Comparison of ENCODE assay signal across 17 cellular contexts in the genomic region with DNA sequence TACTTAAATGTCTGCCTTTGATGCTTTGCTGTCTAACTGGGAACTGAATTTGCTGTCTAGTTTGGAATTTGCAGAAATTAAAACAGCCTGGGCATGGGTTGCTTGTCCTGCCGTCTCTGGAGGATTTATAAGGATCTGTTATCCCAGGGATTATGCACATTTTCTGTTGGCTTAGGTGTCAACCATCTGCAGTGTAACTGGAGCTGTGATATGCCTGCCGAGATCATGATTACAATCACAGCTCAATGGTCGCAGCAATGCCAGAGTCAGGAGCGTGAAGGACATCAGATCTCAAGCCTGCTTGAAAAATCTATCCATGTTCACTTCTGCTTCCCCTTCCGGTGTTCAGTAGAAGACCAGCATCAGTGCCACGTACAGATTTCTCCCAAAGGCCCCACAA.
"Had no signal": no experiment of that assay in that cellular context is flagged by ENCODE, and none has a peak within 500 bp of the region (broad histone marks: within the 10 kb centered on the region; RNA-seq: fewer than 3 reads in every experiment).

No MANE protein-coding gene starts in this region.

- FAIRE-seq: endothelial cell of umbilical vein, kidney had no signal

- ATAC-seq: left colon; stimulated activated naive B cell treated with anti-CD40 and anti-IgM and Interleukin-4, amounts not matched to agents 10 μg/mL and 1 μg/mL and 100 μg/mL, for 72 hours; stimulated activated naive CD8-positive, alpha-beta T cell treated with anti-CD3 and anti-CD28 coated beads, Interleukin-15, amount 100 ng/mL, for 72 hours; upper lobe of right lung had no signal

- DNase-seq: effector CD4-positive, alpha-beta T cell; endodermal cell; erythroblast; foreskin melanocyte; head of caudate nucleus; kidney; left colon; mesendoderm; naive B cell; sigmoid colon; stimulated activated CD4-positive, alpha-beta T cell treated with anti-CD3 and anti-CD28 coated beads, Interleukin-2, amount 100 ng/mL, for 24 hours; stimulated activated CD4-positive, alpha-beta T cell treated with anti-CD3 and anti-CD28 coated beads, Interleukin-4, amount 100 ng/mL, for 4 hours; stimulated activated naive B cell treated with anti-CD40 and anti-IgM and Interleukin-4, amounts not matched to agents 10 μg/mL and 1 μg/mL and 100 μg/mL, for 72 hours; stimulated activated naive CD8-positive, alpha-beta T cell treated with anti-CD3 and anti-CD28 coated beads, Interleukin-15, amount 100 ng/mL, for 72 hours; testis; upper lobe of right lung had no signal
